Comparison of ENCODE assay signal across 8 cellular contexts in the genomic region with DNA sequence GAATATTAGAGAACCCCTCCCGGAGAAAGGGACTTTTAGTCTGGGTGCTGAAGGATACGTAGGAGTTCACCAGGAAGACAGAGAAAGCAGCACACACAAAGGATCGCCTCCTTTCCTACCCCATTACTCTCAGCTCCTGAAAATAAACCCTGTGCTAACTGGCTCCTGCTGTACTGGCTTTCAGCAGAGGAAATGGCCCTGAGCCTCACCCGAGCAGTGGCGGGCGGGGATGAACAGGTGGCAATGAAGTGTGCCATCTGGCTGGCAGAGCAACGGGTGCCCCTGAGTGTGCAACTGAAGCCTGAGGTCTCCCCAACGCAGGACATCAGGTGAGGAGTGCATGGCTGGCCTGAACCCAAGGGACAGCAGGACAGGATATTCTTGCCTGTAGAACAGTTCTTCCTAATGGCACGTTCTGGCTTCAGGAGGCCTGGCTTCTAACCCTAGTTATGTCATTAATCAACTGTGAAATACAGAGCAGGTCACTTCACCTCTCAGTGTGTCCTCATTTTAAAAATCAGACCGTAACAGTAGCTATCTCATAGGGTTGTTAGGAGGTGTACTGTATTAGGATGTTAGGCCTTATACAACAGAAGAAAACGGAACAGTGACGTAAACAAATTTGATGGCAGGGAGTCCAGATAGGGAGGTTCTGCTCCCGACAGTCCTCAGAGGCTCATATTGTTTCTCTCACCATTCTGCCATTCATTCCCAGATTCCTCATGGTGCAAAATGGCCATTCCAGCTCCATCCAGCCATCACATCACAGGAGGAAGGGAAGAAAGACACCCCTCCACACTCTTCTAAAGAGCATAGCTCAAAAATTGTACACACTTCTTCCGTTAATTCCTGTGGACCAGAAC. TPM values are rescaled to one million over a fixed set of nuclear protein-coding genes. Genes with fewer than 3 reads are reported as not detected.
A peak's percentile ranks its signal among the peaks of the same experiment; 100 is the strongest.
DNase-seq lines count a peak whose midpoint lies in the region; ATAC-seq and TF ChIP-seq lines count a peak whose summit lies in the region.

No MANE protein-coding gene starts in this region.

- H3K27me3 ChIP-seq in OCI-LY1 (ENCODE audit: insufficient read depth, low read length) (no peaks in the 10 kb centered on the region), duodenal mucosa (ENCODE audit: control insufficient read depth in 1 of 2, insufficient read depth in 2 of 2, low read length in 2 of 2) (no peaks in the 10 kb centered on the region), ovary (no peaks in the 10 kb centered on the region)

- H2AFZ ChIP-seq in OCI-LY1 (ENCODE audit: low read length): no peak overlapping the region

- H3K36me3 ChIP-seq in OCI-LY1 (ENCODE audit: insufficient read depth, low read length) (peaks cover 43% of the 10 kb centered on the region), duodenal mucosa (ENCODE audit: control insufficient read depth in 1 of 2, insufficient read depth in 2 of 2, low read length in 2 of 2) (peaks cover 0 to 31% of the 10 kb centered on the region in 2 donors), ovary (no peaks in the 10 kb centered on the region)

- no peak for ATAC-seq in HG03045 (IDR thresholded peaks at IDR 0.05; ENCODE audit: unreplicated experiment)

- no peaks in the 10 kb centered on the region for H3K27me3 Mint-ChIP-seq in osteocyte (ENCODE audit: unreplicated experiment)

- 73 to 82% (median 74%) methylated on average over 14 of the region's 14 CpGs for WGBS in ovary, 3 donors

- H3K4me3 ChIP-seq in OCI-LY1 (ENCODE audit: low read depth, low read length, poor library complexity, severe bottlenecking): peak overlapping the region; percentile 97
- peak overlapping the region; percentile 98 to 99 for H3K4me3 ChIP-seq in duodenal mucosa (ENCODE audit: low read depth in 1 of 2, low read length in 2 of 2)
- H3K4me3 ChIP-seq in ovary: no peak overlapping the region

- H3K27ac ChIP-seq in OCI-LY1 (ENCODE audit: low read depth, low read length, poor library complexity, severe bottlenecking): peak overlapping the region; percentile 53
- H3K27ac ChIP-seq in duodenal mucosa (ENCODE audit: low read depth, low read length): no peak overlapping the region
- H3K27ac ChIP-seq in ovary: no peak overlapping the region

- H3K9ac ChIP-seq in OCI-LY1 (ENCODE audit: low read length) (peak overlapping the region; percentile 94), duodenal mucosa (ENCODE audit: low read depth in 1 of 2, low read length in 2 of 2) (peak overlapping the region; percentile 97 to 98)

- TF ChIP-seq POLR2A in ovary (IDR thresholded peaks at IDR 0.05): no peak

- H3K4me2 ChIP-seq in OCI-LY1 (ENCODE audit: low read length): peak overlapping the region; percentile 96

- H3K4me3 Mint-ChIP-seq in osteocyte (ENCODE audit: unreplicated experiment): peak overlapping the region; percentile 82

- H3K9me3 ChIP-seq in OCI-LY1 (ENCODE audit: low read length): peaks cover 5% of the 10 kb centered on the region; the same call in 1 of the 2 replicates
- no peaks in the 10 kb centered on the region for H3K9me3 ChIP-seq in duodenal mucosa (ENCODE audit: control insufficient read depth in 1 of 2, low read length in 2 of 2)
- H3K9me3 ChIP-seq in ovary: no peaks in the 10 kb centered on the region

- intact Hi-C loops in ovary (cut with DNase I): loop anchor here in 1 of 4 donors (2.0 to 10.0 kb wide), 2 partner anchors 55 to 61 kb away; partner anchors contain the start of gene TBC1D20

- no peaks in the 10 kb centered on the region for H3K9me2 ChIP-seq in OCI-LY1 (ENCODE audit: low read depth, low read length)

- peaks cover 22% of the 10 kb centered on the region; the same call in 1 of the 2 replicates for H3K79me2 ChIP-seq in OCI-LY1 (ENCODE audit: insufficient read depth, low read length)

- H4K20me1 ChIP-seq in OCI-LY1 (ENCODE audit: insufficient read depth, low read length): no peaks in the 10 kb centered on the region

- DNase-seq in DMS 273 treated with DMSO at 0.1 percent for 48 hours (lab: John Stamatoyannopoulos, UW) (peak; percentile 72), osteocyte (ENCODE audit: extremely low spot score, unreplicated experiment) (no peak), NCI-H1092 (lab: John Stamatoyannopoulos, UW) (no peak), NCI-H226 (no peak), ovary (no peak)

- peaks cover 28% of the 10 kb centered on the region for H3K4me1 Mint-ChIP-seq in osteocyte (ENCODE audit: unreplicated experiment)

- TF ChIP-seq CTCF in OCI-LY1 (IDR thresholded peaks at IDR 0.05; ENCODE audit: low read length): no peak
- no peak for TF ChIP-seq CTCF in osteocyte (IDR thresholded peaks at IDR 0.05)
- TF ChIP-seq CTCF in ovary (IDR thresholded peaks at IDR 0.05): no peak

- peaks cover 4% of the 10 kb centered on the region for H3K9me3 Mint-ChIP-seq in osteocyte (ENCODE audit: unreplicated experiment)

- H3K36me3 Mint-ChIP-seq in osteocyte (ENCODE audit: unreplicated experiment): peaks cover 30% of the 10 kb centered on the region

- TF ChIP-seq EP300 in ovary (IDR thresholded peaks at IDR 0.05): no peak

- H3F3A ChIP-seq in OCI-LY1 (ENCODE audit: insufficient read depth, low read length): no peaks in the 10 kb centered on the region

- peak overlapping the region; percentile 80 for H3K27ac Mint-ChIP-seq in osteocyte (ENCODE audit: unreplicated experiment)

- H3K4me1 ChIP-seq in OCI-LY1 (ENCODE audit: insufficient read depth, low read length, severe bottlenecking): peaks cover 27% of the 10 kb centered on the region
- H3K4me1 ChIP-seq in duodenal mucosa (ENCODE audit: control insufficient read depth in 1 of 2, insufficient read depth in 2 of 2, low read length in 2 of 2): peaks cover 20 to 27% of the 10 kb centered on the region in 2 donors
- peaks cover 7% of the 10 kb centered on the region for H3K4me1 ChIP-seq in ovary (ENCODE audit: insufficient read depth)

RNA-seq across cellular contexts. Expression of gene RBCK1, which starts 1.8 kb away (rescaled TPM):
- total RNA-seq in osteocyte (103 and 119 TPM in 2 replicates), ovary (10 to 100 TPM; 56.5 to 86.9 (median 76.6) TPM)
- polyA plus RNA-seq in ovary: 10 to 100 TPM; 53.5 to 85.2 TPM

RNA-seq across cellular contexts. Expression of gene TRIB3, which starts 29.4 kb away (rescaled TPM):
- total RNA-seq in osteocyte (49.1 and 62.6 TPM in 2 replicates), ovary (10 to 100 TPM in 1 of 7 donors, 1 to 10 TPM in 6; 1.5 to 55.1 (median 4.9) TPM)
- 1 to 10 TPM; 2.3 to 2.7 TPM for polyA plus RNA-seq in ovary

RNA-seq across cellular contexts. Expression of gene TBC1D20, which starts 52.4 kb away (rescaled TPM):
- 52.8 and 54.1 TPM in 2 replicates for total RNA-seq in osteocyte
- 10 to 100 TPM; 24.9 to 40.1 (median 34.8) TPM for total RNA-seq in ovary
- 10 to 100 TPM; 19.1 to 37.7 TPM for polyA plus RNA-seq in ovary
